12 cellular contexts compared by ENCODE assay signal in genomic region chr1:47444317-47444577, GRCh38. TPM values are rescaled to one million over a fixed set of nuclear protein-coding genes. Genes with fewer than 3 reads are reported as not detected.
A peak's percentile ranks its signal among the peaks of the same experiment; 100 is the strongest.
DNase-seq lines count a peak whose midpoint lies in the region; ATAC-seq, FAIRE-seq and TF ChIP-seq lines count a peak whose summit lies in the region.
"Had no signal": no experiment of that assay in that cellular context is flagged by ENCODE, and none has a peak within 500 bp of the region (broad histone marks: within the 10 kb centered on the region; RNA-seq: fewer than 3 reads in every experiment).

No MANE protein-coding gene starts in this region.

- H3K9me3 ChIP-seq in heart left ventricle, result no peaks in the 10 kb centered on the region
- H3K9me3 ChIP-seq in astrocyte (ENCODE audit: insufficient read depth, low read depth, low read length), result no peaks in the 10 kb centered on the region
- H3K9me3 ChIP-seq in mucosa of stomach (ENCODE audit: control insufficient read depth, low read length), result no peaks in the 10 kb centered on the region

- H3K4me1 Mint-ChIP-seq in astrocyte (ENCODE audit: low read depth, unreplicated experiment) (peaks cover 5% of the 10 kb centered on the region), type B pancreatic cell (ENCODE audit: unreplicated experiment) (peaks cover 20% of the 10 kb centered on the region)

- peak overlapping the region; percentile 69 for H3K4me3 Mint-ChIP-seq in astrocyte (ENCODE audit: unreplicated experiment)
- no peak overlapping the region for H3K4me3 Mint-ChIP-seq in type B pancreatic cell

- H3K27ac Mint-ChIP-seq in astrocyte (ENCODE audit: unreplicated experiment) (no peak overlapping the region), type B pancreatic cell (peak overlapping the region; percentile 85)

- peak overlapping the region in 9 of 12 donors; percentile 5 to 50 (median 22) for H3K4me3 ChIP-seq in heart left ventricle
- H3K4me3 ChIP-seq in astrocyte (ENCODE audit: insufficient read depth, low read depth, low read length), result no peak overlapping the region
- peak overlapping the region; percentile 7 for H3K4me3 ChIP-seq in mucosa of stomach (ENCODE audit: low read length)

- 6 to 13% (median 6%) methylated on average over 14 to 15 of the region's 15 CpGs for WGBS in heart left ventricle, 4 donors

- TF ChIP-seq POLR2A in heart left ventricle (IDR thresholded peaks at IDR 0.05), result no peak

- H3K9ac ChIP-seq in astrocyte (ENCODE audit: low read length) (no peak overlapping the region), mucosa of stomach (ENCODE audit: low read length) (no peak overlapping the region)

- FAIRE-seq in astrocyte (lab: Jason Lieb, UNC), result no peak

- DNase-seq in heart left ventricle (no peak), Right ventricle myocardium inferior (ENCODE audit: missing footprints) (no peak), astrocyte (ENCODE audit: low read depth) (no peak), type B pancreatic cell (ENCODE audit: extremely low spot score, unreplicated experiment) (no peak), 8988T (no peak), NCI-H774 (lab: John Stamatoyannopoulos, UW) (no peak), NCI-H524 (lab: John Stamatoyannopoulos, UW) (no peak)
- DNase-seq: activated CD4-positive, alpha-beta T cell treated with anti-CD3 and anti-CD28 coated beads for 1 hour; NCI-H2081 treated with DMSO at 0.1 percent for 48 hours; stomach had no signal

- H3K36me3 ChIP-seq in heart left ventricle (no peaks in the 10 kb centered on the region), astrocyte (ENCODE audit: insufficient read depth, low read length) (no peaks in the 10 kb centered on the region), mucosa of stomach (ENCODE audit: control insufficient read depth, insufficient read depth, low read length) (no peaks in the 10 kb centered on the region)
- H3K36me3 ChIP-seq: gastroesophageal sphincter, stomach had no signal

- H3K27me3 Mint-ChIP-seq in astrocyte (ENCODE audit: low read depth, unreplicated experiment), result peaks cover 36% of the 10 kb centered on the region
- no peaks in the 10 kb centered on the region for H3K27me3 Mint-ChIP-seq in type B pancreatic cell

- H3K9me3 Mint-ChIP-seq in astrocyte (ENCODE audit: unreplicated experiment) (peaks cover 13% of the 10 kb centered on the region), type B pancreatic cell (no peaks in the 10 kb centered on the region)

- H3K27ac ChIP-seq in heart left ventricle (no peak overlapping the region), astrocyte (ENCODE audit: low read depth, low read length) (no peak overlapping the region)
- H3K27ac ChIP-seq: gastroesophageal sphincter, stomach had no signal

- H3K36me3 Mint-ChIP-seq in astrocyte (ENCODE audit: low read depth, unreplicated experiment) (peaks cover 4% of the 10 kb centered on the region), type B pancreatic cell (no peaks in the 10 kb centered on the region)

- peaks cover 56 to 100% (median 97%) of the 10 kb centered on the region in 9 donors for H3K27me3 ChIP-seq in heart left ventricle
- H3K27me3 ChIP-seq in astrocyte (ENCODE audit: insufficient read depth, low read length), result peaks cover 95% of the 10 kb centered on the region
- H3K27me3 ChIP-seq in mucosa of stomach (ENCODE audit: control insufficient read depth, insufficient read depth, low read length), result peaks cover 99% of the 10 kb centered on the region

- H3K4me2 ChIP-seq in astrocyte (ENCODE audit: low read length), result peak overlapping the region; percentile 78

- peaks cover 9% of the 10 kb centered on the region for H4K20me1 ChIP-seq in astrocyte (ENCODE audit: insufficient read depth, low read length)

- intact Hi-C loops in heart left ventricle (cut with DNase I), result no loop called here
- intact Hi-C loops in Right ventricle myocardium inferior (cut with DNase I), result no loop called here

- ATAC-seq in heart left ventricle (no peak), Right ventricle myocardium inferior (no peak)
- ATAC-seq: gastroesophageal sphincter had no signal

- H3K4me1 ChIP-seq in heart left ventricle, result peaks cover 0 to 24% (median 12%) of the 10 kb centered on the region in 12 donors
- H3K4me1 ChIP-seq in astrocyte (ENCODE audit: insufficient read depth, low read length), result peaks cover 6% of the 10 kb centered on the region
- H3K4me1 ChIP-seq in mucosa of stomach (ENCODE audit: control insufficient read depth, insufficient read depth, low read length), result peaks cover 16% of the 10 kb centered on the region

- TF ChIP-seq CTCF in heart left ventricle (IDR thresholded peaks at IDR 0.05) (no peak), astrocyte (IDR thresholded peaks at IDR 0.05; ENCODE audit: insufficient read depth, low read depth, low read length) (no peak), type B pancreatic cell (conservative IDR thresholded peaks at IDR 0.05) (no peak)

- H3K79me2 ChIP-seq in astrocyte (ENCODE audit: insufficient read depth, low read length), result no peaks in the 10 kb centered on the region

- no peak overlapping the region for H2AFZ ChIP-seq in astrocyte (ENCODE audit: low read depth, low read length)

RNA-seq across cellular contexts. Expression of gene FOXD2, which starts 6.4 kb away (rescaled TPM):
- total RNA-seq in heart left ventricle (under 1 TPM in 5 of 9 donors, not detected in 4; 0.05 to 0.14 (median 0.12) TPM), Right ventricle myocardium inferior (0.05 TPM), astrocyte (0.07 TPM in 1 of 2 replicates, not detected in the other), type B pancreatic cell (ENCODE audit: low replicate concordance) (0.64 and 4.9 TPM in 2 replicates)
- polyA plus RNA-seq in heart left ventricle, result under 1 TPM; 0.01 to 0.04 TPM

RNA-seq across cellular contexts. Expression of gene FOXE3, which starts 28.2 kb away (rescaled TPM):
- not detected for total RNA-seq in heart left ventricle
- not detected for polyA plus RNA-seq in heart left ventricle
- not detected for total RNA-seq in Right ventricle myocardium inferior
- 0.14 TPM in 1 of 2 replicates, not detected in the other for total RNA-seq in astrocyte
- total RNA-seq in type B pancreatic cell (ENCODE audit: low replicate concordance), result 0.14 TPM in 1 of 2 replicates, not detected in the other
- total RNA-seq: gastroesophageal sphincter, stomach had no signal
- polyA plus RNA-seq: stomach had no signal
